20 cellular contexts compared by ENCODE assay signal in the genomic region with DNA sequence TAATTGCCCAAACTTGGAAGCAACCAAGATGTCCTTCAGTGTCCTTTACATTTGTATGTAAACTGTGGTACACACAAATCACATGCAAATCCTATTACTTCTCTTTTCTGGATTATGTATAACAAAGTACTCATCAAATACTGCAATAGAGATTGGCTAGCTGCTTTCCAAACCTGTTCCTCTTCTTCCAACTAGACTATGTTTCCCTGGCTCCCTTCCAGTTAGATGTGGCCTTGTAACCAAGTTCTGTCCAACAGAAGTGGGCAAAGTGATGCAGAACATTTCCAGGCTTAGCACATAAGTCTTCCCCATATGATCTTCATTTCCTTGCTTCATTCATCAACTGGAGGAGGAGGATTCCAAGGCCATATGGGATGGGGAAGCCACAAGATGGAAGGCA.
"Had no signal": no experiment of that assay in that cellular context is flagged by ENCODE, and none has a peak within 500 bp of the region (broad histone marks: within the 10 kb centered on the region; RNA-seq: fewer than 3 reads in every experiment).

No MANE protein-coding gene starts in this region.

- H3K27ac Mint-ChIP-seq: activated CD4-positive, alpha-beta T cell treated with anti-CD3 and anti-CD28 coated beads, Interleukin-2, amount 10 ng/mL, durations not matched to agents 24 days and 14 days; activated CD8-positive, alpha-beta T cell treated with anti-CD3 and anti-CD28 coated beads, Interleukin-2, amount 10 ng/mL, durations not matched to agents 7 days and 5 days; activated naive CD4-positive, alpha-beta T cell treated with anti-CD3 and anti-CD28 coated beads, Interleukin-2, amount 50 U/mL, for 72 hours; immature natural killer cell; T-helper 2 cell treated with Interferon-gamma antibody and Interleukin-4, amounts not matched to agents 5 μg/mL and 100 μg/mL, for 36 hours had no signal

- H3K4me1 Mint-ChIP-seq: immature natural killer cell, neural crest cell had no signal

- ATAC-seq: activated CD8-positive, alpha-beta T cell treated with anti-CD3 and anti-CD28 coated beads, Interleukin-2, amount 10 ng/mL, durations not matched to agents 7 days and 5 days; activated naive CD4-positive, alpha-beta T cell treated with anti-CD3 and anti-CD28 coated beads, Interleukin-2, amount 50 U/mL, for 72 hours; sciatic nerve; stimulated activated naive CD8-positive, alpha-beta T cell treated with anti-CD3 and anti-CD28 coated beads, Interleukin-15, Interleukin-2, amounts not matched to agents 100 U/mL and 50 U/mL, for 24 hours had no signal

- H3K4me3 ChIP-seq: coronary artery, esophagus muscularis mucosa, ovary, suprapubic skin had no signal

- H3K4me3 Mint-ChIP-seq: activated CD4-positive, alpha-beta T cell treated with anti-CD3 and anti-CD28 coated beads, Interleukin-2, amount 10 ng/mL, durations not matched to agents 24 days and 14 days; activated CD8-positive, alpha-beta T cell treated with anti-CD3 and anti-CD28 coated beads, Interleukin-2, amount 10 ng/mL, durations not matched to agents 7 days and 5 days; immature natural killer cell; neural crest cell; T-helper 2 cell treated with Interferon-gamma antibody and Interleukin-4, amounts not matched to agents 5 μg/mL and 100 μg/mL, for 36 hours had no signal

- H3K27me3 ChIP-seq: esophagus muscularis mucosa, ovary, suprapubic skin had no signal

- H3K9me3 ChIP-seq: esophagus muscularis mucosa, ovary, suprapubic skin had no signal

- H3K36me3 ChIP-seq: esophagus muscularis mucosa, ovary, suprapubic skin had no signal

- H3K27me3 Mint-ChIP-seq: activated CD4-positive, alpha-beta T cell treated with anti-CD3 and anti-CD28 coated beads, Interleukin-2, amount 10 ng/mL, durations not matched to agents 24 days and 14 days had no signal

- DNase-seq: activated CD4-positive, alpha-beta T cell treated with anti-CD3 and anti-CD28 coated beads, Interleukin-2, amount 10 ng/mL, durations not matched to agents 24 days and 14 days; activated CD4-positive, CD25-positive, alpha-beta regulatory T cell; activated CD8-positive, alpha-beta memory T cell treated with anti-CD3 and anti-CD28 coated beads, Interleukin-2, amount 50 U/mL, for 4 hours; activated CD8-positive, alpha-beta T cell treated with anti-CD3 and anti-CD28 coated beads, Interleukin-2, amount 10 ng/mL, durations not matched to agents 7 days and 5 days; activated effector memory CD4-positive, alpha-beta T cell treated with anti-CD3 and anti-CD28 coated beads, Interleukin-2, amount 50 U/mL, for 16 hours; activated T-cell treated with anti-CD3 and anti-CD28 coated beads, Interleukin-2, amount 50 U/mL, for 48 hours; amniotic stem cell; caudate nucleus; effector CD4-positive, alpha-beta T cell; immature natural killer cell; ovary; stimulated activated naive CD8-positive, alpha-beta T cell treated with anti-CD3 and anti-CD28 coated beads, Interleukin-15, Interleukin-2, amounts not matched to agents 100 U/mL and 50 U/mL, for 24 hours; trophoblast cell had no signal

- H3K36me3 Mint-ChIP-seq: immature natural killer cell had no signal

- H3K27ac ChIP-seq: coronary artery, esophagus muscularis mucosa, ovary, suprapubic skin had no signal
